Comparison of ENCODE assay signal across 22 cellular contexts in the genomic region with DNA sequence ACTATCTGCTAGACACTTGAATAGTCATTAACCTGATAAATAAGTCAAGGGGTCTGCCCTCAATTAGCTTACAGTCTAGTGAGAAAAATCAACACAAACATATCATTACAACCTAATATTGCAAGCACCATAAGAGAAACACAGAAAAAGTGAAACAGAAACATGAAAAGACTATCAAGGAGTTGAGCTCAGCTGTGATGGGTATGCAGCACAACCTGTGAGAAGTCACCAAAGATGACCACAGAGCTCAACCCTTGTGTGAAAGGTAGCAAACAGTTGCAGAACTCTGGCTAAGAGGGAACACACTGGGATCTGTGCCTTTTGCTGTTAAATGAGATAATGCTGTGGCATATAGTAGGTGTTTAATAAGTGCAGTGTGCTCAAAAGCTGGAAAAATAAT.
"Had no signal": no experiment of that assay in that cellular context is flagged by ENCODE, and none has a peak within 500 bp of the region (broad histone marks: within the 10 kb centered on the region; RNA-seq: fewer than 3 reads in every experiment).

No MANE protein-coding gene starts in this region.

- H3K4me1 ChIP-seq: colonic mucosa, esophagus squamous epithelium, foreskin keratinocyte, gastrocnemius medialis, heart left ventricle, heart right ventricle had no signal

- H3K4me3 ChIP-seq: colonic mucosa, coronary artery, dorsolateral prefrontal cortex, esophagus muscularis mucosa, esophagus squamous epithelium, gastrocnemius medialis, gastroesophageal sphincter, heart left ventricle, heart right ventricle had no signal

- H3K9me3 Mint-ChIP-seq: dendritic cell treated with granulocyte-macrophage colony-stimulating factor and Interleukin-4, amounts not matched to agents 40 ng/mL and 50 ng/mL, for 4 days; endodermal cell had no signal

- H3K4me1 Mint-ChIP-seq: endodermal cell had no signal

- H3K27ac Mint-ChIP-seq: dendritic cell treated with granulocyte-macrophage colony-stimulating factor and Interleukin-4, amounts not matched to agents 40 ng/mL and 50 ng/mL, for 4 days; endodermal cell had no signal

- ATAC-seq: esophagus mucosa, gastrocnemius medialis, gastroesophageal sphincter, heart left ventricle, heart right ventricle had no signal

- H3K27me3 ChIP-seq: colonic mucosa, esophagus muscularis mucosa, esophagus squamous epithelium, gastrocnemius medialis, gastroesophageal sphincter had no signal

- H3K36me3 ChIP-seq: colonic mucosa, esophagus muscularis mucosa, esophagus squamous epithelium, gastrocnemius medialis, gastroesophageal sphincter, heart left ventricle, heart right ventricle had no signal

- H3K27ac ChIP-seq: colonic mucosa, coronary artery, dorsolateral prefrontal cortex, epithelial cell of prostate, esophagus muscularis mucosa, esophagus squamous epithelium, foreskin keratinocyte, gastrocnemius medialis, gastroesophageal sphincter, heart left ventricle, heart right ventricle had no signal

- H3K9me3 ChIP-seq: colonic mucosa, esophagus muscularis mucosa, esophagus squamous epithelium, gastrocnemius medialis, gastroesophageal sphincter, heart left ventricle, heart right ventricle had no signal

- DNase-seq: colonic mucosa; cortex of kidney; dermis blood vessel endothelial cell; dorsolateral prefrontal cortex; effector CD4-positive, alpha-beta T cell; effector CD8-positive, alpha-beta T cell; effector memory CD4-positive, alpha-beta T cell; endodermal cell; esophagus squamous epithelium; foreskin melanocyte; gastrocnemius medialis; glutamatergic neuron; head of caudate nucleus; heart left ventricle; heart right ventricle had no signal

- H3K4me3 Mint-ChIP-seq: dendritic cell treated with granulocyte-macrophage colony-stimulating factor and Interleukin-4, amounts not matched to agents 40 ng/mL and 50 ng/mL, for 4 days; endodermal cell had no signal
